In the genomic region with DNA sequence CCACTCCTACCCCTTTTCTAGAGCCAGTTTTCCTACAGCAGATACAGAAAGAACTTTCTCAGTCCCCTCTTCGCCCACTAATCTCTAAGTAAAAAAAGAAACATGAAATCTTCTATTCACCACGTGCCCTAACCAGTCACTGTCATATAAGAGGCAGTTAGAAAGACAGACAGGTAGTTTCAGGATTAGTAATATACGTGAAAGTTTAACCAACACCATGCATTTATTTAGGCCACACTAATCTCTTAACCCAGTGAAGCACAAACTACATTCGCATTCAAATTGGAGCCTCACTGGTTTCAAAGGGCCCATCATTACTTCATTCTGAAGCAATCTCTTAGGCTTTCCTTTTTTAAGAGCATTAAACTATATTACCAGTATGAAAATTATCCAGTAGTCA, we compare ENCODE assay signal across 13 cellular contexts. TPM values are rescaled to one million over a fixed set of nuclear protein-coding genes. Genes with fewer than 3 reads are reported as not detected.
A peak's percentile ranks its signal among the peaks of the same experiment; 100 is the strongest.
DNase-seq lines count a peak whose midpoint lies in the region; ATAC-seq, FAIRE-seq and TF ChIP-seq lines count a peak whose summit lies in the region.
"Had no signal": no experiment of that assay in that cellular context is flagged by ENCODE, and none has a peak within 500 bp of the region (broad histone marks: within the 10 kb centered on the region; RNA-seq: fewer than 3 reads in every experiment).

No MANE protein-coding gene starts in this region.

- FAIRE-seq in A549 (lab: Jason Lieb, UNC), result no peak

- TF ChIP-seq POLR2A in A549 (IDR thresholded peaks at IDR 0.05; ENCODE audit: low read length), result no peak

- no peak overlapping the region for H3K27ac ChIP-seq in A549
- H3K27ac ChIP-seq: brain microvascular endothelial cell, skin epidermis had no signal

- DNase-seq in A549 (ENCODE audit: low read depth in 1 of 2, low spot score in 1 of 2), result no peak
- no peak for DNase-seq in NCI-H510A treated with DMSO at 0.1 percent for 48 hours (lab: John Stamatoyannopoulos, UW)
- no peak for DNase-seq in G401 (ENCODE audit: low spot score)
- DNase-seq in amniotic stem cell (lab: John Stamatoyannopoulos, UW), result no peak
- DNase-seq in cerebellum (ENCODE audit: low spot score), result no peak
- DNase-seq: activated CD4-positive, alpha-beta T cell treated with anti-CD3 and anti-CD28 coated beads, Interleukin-2, amount 10 ng/mL, durations not matched to agents 24 days and 14 days; AML-193; brain microvascular endothelial cell had no signal

- H3K4me1 ChIP-seq in A549, result no peaks in the 10 kb centered on the region

- in situ Hi-C loops in G401 (cut with HindIII; ENCODE audit: low sequenced_read_pairs), result no loop called here

- no peak overlapping the region for H3K4me3 ChIP-seq in A549
- H3K4me3 ChIP-seq: lung, skin epidermis had no signal

- no peak for TF ChIP-seq CTCF in A549 (IDR thresholded peaks at IDR 0.05)

- ATAC-seq in A549 (no peak), GM18907 (IDR thresholded peaks at IDR 0.05; ENCODE audit: unreplicated experiment) (peak; percentile 100), HG02571 (IDR thresholded peaks at IDR 0.05; ENCODE audit: unreplicated experiment) (peak; percentile 100), HG03442 (IDR thresholded peaks at IDR 0.05; ENCODE audit: unreplicated experiment) (peak; percentile 100)

- no peak overlapping the region for H3K4me2 ChIP-seq in A549

- TF ChIP-seq EP300 in A549 (IDR thresholded peaks at IDR 0.05), result no peak

- TF ChIP-seq RAD21 in A549 (conservative IDR thresholded peaks at IDR 0.05 in 1 of 2, IDR thresholded peaks at IDR 0.05 in 1 of 2), result no peak

- no peaks in the 10 kb centered on the region for H3K9me3 ChIP-seq in A549

- POLR2A ChIA-PET in A549 (lab: Yijun Ruan, JAX), result no interaction called here

- CTCF ChIA-PET in A549 (lab: Yijun Ruan, JAX), result interaction anchor here (0.8 kb wide), 1 partner anchor 345 kb away, joined by 3 read pairs; no protein-coding TSS in a partner anchor

- 92% methylated on average over 4 of the region's 4 CpGs for WGBS in A549 (ENCODE audit: missing lambda C conversion rate)

TF ChIP-seq in A549, 52 proteins besides CTCF, POLR2A, EP300 and RAD21:
- TF ChIP-seq BHLHE40 (IDR thresholded peaks at IDR 0.05; ENCODE audit: low read depth, low read length) (no peak), CBX8 (IDR thresholded peaks at IDR 0.05) (no peak), CEBPB (IDR thresholded peaks at IDR 0.05) (no peak), MAFK (IDR thresholded peaks at IDR 0.05; ENCODE audit: partially characterized antibody) (peak; percentile 10)
- TF ChIP-seq, protein P1, sequence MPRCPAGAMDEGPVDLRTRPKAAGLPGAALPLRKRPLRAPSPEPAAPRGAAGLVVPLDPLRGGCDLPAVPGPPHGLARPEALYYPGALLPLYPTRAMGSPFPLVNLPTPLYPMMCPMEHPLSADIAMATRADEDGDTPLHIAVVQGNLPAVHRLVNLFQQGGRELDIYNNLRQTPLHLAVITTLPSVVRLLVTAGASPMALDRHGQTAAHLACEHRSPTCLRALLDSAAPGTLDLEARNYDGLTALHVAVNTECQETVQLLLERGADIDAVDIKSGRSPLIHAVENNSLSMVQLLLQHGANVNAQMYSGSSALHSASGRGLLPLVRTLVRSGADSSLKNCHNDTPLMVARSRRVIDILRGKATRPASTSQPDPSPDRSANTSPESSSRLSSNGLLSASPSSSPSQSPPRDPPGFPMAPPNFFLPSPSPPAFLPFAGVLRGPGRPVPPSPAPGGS (IDR thresholded peaks at IDR 0.05), result no peak
- TF ChIP-seq, protein P2, sequence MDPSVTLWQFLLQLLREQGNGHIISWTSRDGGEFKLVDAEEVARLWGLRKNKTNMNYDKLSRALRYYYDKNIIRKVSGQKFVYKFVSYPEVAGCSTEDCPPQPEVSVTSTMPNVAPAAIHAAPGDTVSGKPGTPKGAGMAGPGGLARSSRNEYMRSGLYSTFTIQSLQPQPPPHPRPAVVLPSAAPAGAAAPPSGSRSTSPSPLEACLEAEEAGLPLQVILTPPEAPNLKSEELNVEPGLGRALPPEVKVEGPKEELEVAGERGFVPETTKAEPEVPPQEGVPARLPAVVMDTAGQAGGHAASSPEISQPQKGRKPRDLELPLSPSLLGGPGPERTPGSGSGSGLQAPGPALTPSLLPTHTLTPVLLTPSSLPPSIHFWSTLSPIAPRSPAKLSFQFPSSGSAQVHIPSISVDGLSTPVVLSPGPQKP (IDR thresholded peaks at IDR 0.05; ENCODE audit: low read depth, low read length), result no peak

RNA-seq across cellular contexts. Expression of a gene that starts 10.1 kb away (rescaled TPM):
- polyA plus RNA-seq in A549 (2011; rRNA removed) (13.1 and 18.6 TPM in 2 replicates), A549 (2017; fragmentation: RNase III; extraction: RNeasy Plus Mini Kit Qiagen cat#74134 plus additional on column Dnase treatment) (8.9 to 10.8 TPM (median 10.7 TPM) in 3 replicates)
- 2.5 TPM in 2 replicates for polyA plus RNA-seq in A549 (2012; cell fraction: cytosol; rRNA removed)
- polyA plus RNA-seq in A549 (2012; cell fraction: nucleus; rRNA removed), result 2.1 and 2.7 TPM in 2 replicates
- 12.0 and 12.5 TPM in 2 replicates for polyA minus RNA-seq in A549 (2011; rRNA and poly(A)+ RNA removed)
- total RNA-seq in G401 (2014; rRNA removed; shearing (Covaris generic)), result 8.2 and 12.7 TPM in 2 replicates
- total RNA-seq in cerebellum, result 34.7 TPM

RNA-seq across cellular contexts. Expression of a gene that starts 10.3 kb away (rescaled TPM):
- polyA plus RNA-seq in A549 (2011; rRNA removed), result 3.7 and 5.0 TPM in 2 replicates
- 0.37 and 0.39 TPM in 2 replicates for polyA plus RNA-seq in A549 (2012; cell fraction: cytosol; rRNA removed)
- 0.23 and 0.36 TPM in 2 replicates for polyA plus RNA-seq in A549 (2012; cell fraction: nucleus; rRNA removed)
- polyA plus RNA-seq in A549 (2017; fragmentation: RNase III; extraction: RNeasy Plus Mini Kit Qiagen cat#74134 plus additional on column Dnase treatment), result 2.9 to 3.4 TPM (median 3.3 TPM) in 3 replicates
- polyA minus RNA-seq in A549 (2011; rRNA and poly(A)+ RNA removed), result 0.92 and 0.99 TPM in 2 replicates
- 1.2 and 2.3 TPM in 2 replicates for total RNA-seq in G401 (2014; rRNA removed; shearing (Covaris generic))
- total RNA-seq in cerebellum, result 3.7 TPM
- total RNA-seq: activated CD4-positive, alpha-beta T cell treated with anti-CD3 and anti-CD28 coated beads, Interleukin-2, amount 10 ng/mL, durations not matched to agents 24 days and 14 days had no signal

Comparison
In these comparisons a context has a peak if more than half of its experiments do, and no peak if none do; other contexts are left out.
1. ATAC-seq: peak in GM18907 (single experiment), HG02571 (single experiment) and HG03442 (single experiment); none in A549 (0 of 2).